In genomic region chr17:45585037-45585437, GRCh38 we compare ENCODE assay signal across 8 cellular contexts.
DNase-seq lines count a peak whose midpoint lies in the region; ATAC-seq and TF ChIP-seq lines count a peak whose summit lies in the region.
"Not testable (repeated sequence)": the region's sequence is repeated elsewhere in the genome, so short reads cannot be mapped to it uniquely, and the experiment has no call there.

No MANE protein-coding gene starts in this region.

- H3K9me3 ChIP-seq in iPS-20b (ENCODE audit: insufficient read depth, low read depth, low read length); thoracic aorta: not testable (repeated sequence)

- ATAC-seq in thoracic aorta (ENCODE audit: insufficient number of reproducible peaks, low FRiP score, low read depth) = peak; percentile 16

- H3K4me1 Mint-ChIP-seq in IgD-negative memory B cell = peaks cover 13 to 29% (median 29%) of the 10 kb centered on the region in 3 donors

- not testable (repeated sequence) for H3K4me1 ChIP-seq in iPS-20b (ENCODE audit: insufficient read depth, low read length); rectal smooth muscle tissue (ENCODE audit: control insufficient read depth, insufficient read depth, low read length)
- peaks cover 4 to 11% of the 10 kb centered on the region in 2 donors for H3K4me1 ChIP-seq in thoracic aorta (ENCODE audit: control insufficient read depth in 1 of 2, low read depth in 2 of 2)

- H3K36me3 Mint-ChIP-seq in IgD-negative memory B cell = not testable (repeated sequence)

- not testable (repeated sequence) for H3K27ac ChIP-seq in iPS-20b (ENCODE audit: low read length)
- H3K27ac ChIP-seq in rectal smooth muscle tissue (ENCODE audit: low read depth, low read length) (peak overlapping the region; percentile 93), thoracic aorta (peak overlapping the region; percentile 63 to 72)

- peak overlapping the region; percentile 98 for H3K9ac ChIP-seq in iPS-20b (ENCODE audit: low read depth, low read length)
- not testable (repeated sequence) for H3K9ac ChIP-seq in rectal smooth muscle tissue (ENCODE audit: low read length)

- not testable (repeated sequence) for H3K27me3 Mint-ChIP-seq in IgD-negative memory B cell

- H3K4me3 Mint-ChIP-seq in IgD-negative memory B cell = peak overlapping the region; percentile 90 to 100 (median 98)

- H3K36me3 ChIP-seq in iPS-20b (ENCODE audit: insufficient read depth, low read depth, low read length) = peaks cover 21% of the 10 kb centered on the region
- not testable (repeated sequence) for H3K36me3 ChIP-seq in rectal smooth muscle tissue (ENCODE audit: control insufficient read depth, insufficient read depth, low read length); thoracic aorta

- H3K9me3 Mint-ChIP-seq in IgD-negative memory B cell = not testable (repeated sequence)

- H3K4me3 ChIP-seq in iPS-20b (ENCODE audit: low read length) (peak overlapping the region; percentile 78), rectal smooth muscle tissue (ENCODE audit: low read length) (peak overlapping the region; percentile 98), thoracic aorta (peak overlapping the region; percentile 79)

- not testable (repeated sequence) for H3K27me3 ChIP-seq in iPS-20b (ENCODE audit: insufficient read depth, low read length); rectal smooth muscle tissue (ENCODE audit: control insufficient read depth, insufficient read depth, low read length); thoracic aorta (replicated peaks; ENCODE audit: insufficient read depth)

- DNase-seq in HCEC 1CT = peak; percentile 74
- peak; percentile 67 to 77 for DNase-seq in activated CD4-positive, alpha-beta T cell treated with anti-CD3 and anti-CD28 coated beads, Interleukin-2, amount 50 U/mL, for 24 hours (ENCODE audit: low read depth in 1 of 2, low spot score in 1 of 2)
- DNase-seq in cerebellar cortex (ENCODE audit: low spot score) = peak; percentile 92
- DNase-seq in thoracic aorta (ENCODE audit: low spot score) = peak; percentile 51

- peak; percentile 54 for TF ChIP-seq CTCF in GM12873 (IDR thresholded peaks at IDR 0.05; ENCODE audit: insufficient read depth, low read depth, low read length, missing control alignments)
- not testable (repeated sequence) for TF ChIP-seq CTCF in thoracic aorta (IDR thresholded peaks at IDR 0.05)

- peak overlapping the region; percentile 94 to 98 (median 94) for H3K27ac Mint-ChIP-seq in IgD-negative memory B cell
